Comparison of ENCODE assay signal across 29 cellular contexts in genomic region chr19:54262066-54262465, GRCh38. TPM values are rescaled to one million over a fixed set of nuclear protein-coding genes. Genes with fewer than 3 reads are reported as not detected.
DNase-seq lines count a peak whose midpoint lies in the region; ATAC-seq and TF ChIP-seq lines count a peak whose summit lies in the region.
"Had no signal": no experiment of that assay in that cellular context is flagged by ENCODE, and none has a peak within 500 bp of the region (broad histone marks: within the 10 kb centered on the region; RNA-seq: fewer than 3 reads in every experiment).

No MANE protein-coding gene starts in this region.

- POLR2A ChIA-PET in Panc1 (lab: Charles Lee): no interaction called here

- H3K9me3 ChIP-seq in Panc1 (ENCODE audit: control insufficient read depth, insufficient read depth, low read depth, low read length) (no peaks in the 10 kb centered on the region), stomach (no peaks in the 10 kb centered on the region)
- H3K9me3 ChIP-seq: BE2C, SJSA1 had no signal

- peaks cover 2% of the 10 kb centered on the region for H3K27me3 Mint-ChIP-seq in osteocyte (ENCODE audit: unreplicated experiment)

- H3K27ac ChIP-seq in Panc1 (ENCODE audit: low read length): no peak overlapping the region
- no peak overlapping the region for H3K27ac ChIP-seq in stomach
- H3K27ac ChIP-seq: 22Rv1, PC-9, SJSA1 had no signal

- H3K4me1 ChIP-seq in Panc1 (ENCODE audit: control insufficient read depth, insufficient read depth, low read length) (no peaks in the 10 kb centered on the region), stomach (no peaks in the 10 kb centered on the region)
- H3K4me1 ChIP-seq: BE2C, SJSA1 had no signal

- in situ Hi-C loops in Panc1 (cut with HindIII; ENCODE audit: low pct_unique_long_range_greater_than_20kb, low sequenced_read_pairs): no loop called here

- no peaks in the 10 kb centered on the region for H3K36me3 Mint-ChIP-seq in osteocyte (ENCODE audit: unreplicated experiment)
- H3K36me3 Mint-ChIP-seq: CD14-positive monocyte had no signal

- peak; percentile 0 for DNase-seq in NCI-H1105 treated with DMSO at 0.1 percent for 48 hours (lab: John Stamatoyannopoulos, UW)
- DNase-seq in NCI-H1105 (lab: John Stamatoyannopoulos, UW): no peak
- no peak for DNase-seq in Panc1 (ENCODE audit: low read depth, low spot score)
- peak; percentile 39 for DNase-seq in left lobe of liver (ENCODE audit: low spot score)
- DNase-seq in stomach: peak; percentile 8
- DNase-seq in UCSD-AML1 (lab: John Stamatoyannopoulos, UW; ENCODE audit: unreplicated experiment): no peak
- DNase-seq in LoVo (ENCODE audit: low spot score): no peak
- no peak for DNase-seq in osteocyte (ENCODE audit: extremely low spot score, unreplicated experiment)
- DNase-seq: BE2C; Calu3; DMS79 treated with DMSO at 0.1 percent for 48 hours; GF-D8; Kasumi-1; MV-4-11; NCI-H2029; NCI-H446; NCI-H526; NCI-H82; NK-92 treated with Interleukin-12 subunit alpha and Interleukin-12 subunit beta, amount 100 ng/mL, for 24 hours; PC-9; Right ventricle myocardium superior; RPMI8226 had no signal

- H3K27me3 ChIP-seq in Panc1 (ENCODE audit: control insufficient read depth, insufficient read depth, low read length): peaks cover 7% of the 10 kb centered on the region
- peaks cover 0 to 22% (median 3%) of the 10 kb centered on the region in 3 donors for H3K27me3 ChIP-seq in stomach

- H3K4me3 ChIP-seq in Panc1 (ENCODE audit: low read depth in 2 of 2, low read length in 2 of 2) (no peak overlapping the region), stomach (no peak overlapping the region)
- H3K4me3 ChIP-seq: K562, PC-9, SJSA1 had no signal

- CTCF ChIA-PET in Panc1 (lab: Charles Lee): interaction anchor here (0.8 kb wide), 1 partner anchor 56 kb away, joined by 3 read pairs; no protein-coding TSS in a partner anchor

- no peak for TF ChIP-seq EP300 in stomach (IDR thresholded peaks at IDR 0.05)

- TF ChIP-seq CTCF in Panc1 (IDR thresholded peaks at IDR 0.05): no peak
- no peak for TF ChIP-seq CTCF in stomach (IDR thresholded peaks at IDR 0.05)
- no peak for TF ChIP-seq CTCF in osteocyte (IDR thresholded peaks at IDR 0.05)

- no peaks in the 10 kb centered on the region for H3K9me3 Mint-ChIP-seq in osteocyte (ENCODE audit: unreplicated experiment)
- H3K9me3 Mint-ChIP-seq: CD14-positive monocyte had no signal

- H3K36me3 ChIP-seq in Panc1 (ENCODE audit: control insufficient read depth, insufficient read depth, low read length): no peaks in the 10 kb centered on the region
- no peaks in the 10 kb centered on the region for H3K36me3 ChIP-seq in stomach
- H3K36me3 ChIP-seq: BE2C, SJSA1 had no signal

- H3K4me1 Mint-ChIP-seq in osteocyte (ENCODE audit: unreplicated experiment): no peaks in the 10 kb centered on the region

- 77 to 85% (median 83%) methylated on average over 11 of the region's 11 CpGs for WGBS in stomach, 5 donors

- ATAC-seq in Panc1 (0 out of 2 replicates have a peak, but pooled peaks have one; percentile 46), left lobe of liver (no peak)
- ATAC-seq: K562 had no signal

- intact Hi-C loops in Panc1 (cut with micrococcal nuclease; ENCODE audit: unreplicated experiment) (no loop called here), stomach (cut with DNase I; ENCODE audit: low total_unique reads) (no loop called here)

- H3K27ac Mint-ChIP-seq in osteocyte (ENCODE audit: unreplicated experiment): no peak overlapping the region
- H3K27ac Mint-ChIP-seq: CD14-positive monocyte had no signal

- TF ChIP-seq POLR2A in stomach (IDR thresholded peaks at IDR 0.05): no peak

- BruUV-seq in Panc1 (replicated peaks; lab: Mats Ljungman, UMichigan): no TSS peak

- no peak overlapping the region for H3K4me3 Mint-ChIP-seq in osteocyte (ENCODE audit: unreplicated experiment)
- H3K4me3 Mint-ChIP-seq: CD14-positive monocyte had no signal

RNA-seq across cellular contexts. Expression of gene LILRB5, which starts 5.0 kb away (rescaled TPM):
- total RNA-seq in Panc1 (2021; ENCODE audit: unreplicated experiment) (0.05 TPM), left lobe of liver (8.7 TPM), stomach (10 to 100 TPM in 1 of 5 donors, 1 to 10 TPM in 3, not detected in 1; 2.8 to 40.8 (median 5.0) TPM), osteocyte (not detected in 2 replicates)
- polyA plus RNA-seq in Panc1 (2012; ENCODE audit: insufficient read length): 0.07 TPM
- 1 to 10 TPM in 2 of 3 donors, under 1 TPM in 1; 0.28 to 3.4 (median 3.0) TPM for polyA plus RNA-seq in stomach
- total RNA-seq: Calu3, H1, HT-29, K562, MCF 10A, PC-9, SJSA1 had no signal
- polyA plus RNA-seq: K562 had no signal

RNA-seq across cellular contexts. Expression of gene LILRB2, which starts 18.8 kb away (rescaled TPM):
- total RNA-seq in Panc1 (2021; ENCODE audit: unreplicated experiment) (not detected), left lobe of liver (1.7 TPM), stomach (1 to 10 TPM in 3 of 5 donors, under 1 TPM in 1, not detected in 1; 0.87 to 2.2 (median 1.2) TPM), osteocyte (not detected in 2 replicates)
- polyA plus RNA-seq in Panc1 (2012; ENCODE audit: insufficient read length): not detected
- polyA plus RNA-seq in stomach: 1 to 10 TPM; 1.1 to 2.0 (median 1.2) TPM
- total RNA-seq: Calu3, H1, HT-29, K562, MCF 10A, PC-9, SJSA1 had no signal
- polyA plus RNA-seq: H1, K562 had no signal

RNA-seq across cellular contexts. Expression of gene LILRA6, which starts 19.5 kb away (rescaled TPM):
- total RNA-seq in Panc1 (2021; ENCODE audit: unreplicated experiment) (0.08 TPM), left lobe of liver (0.75 TPM), stomach (1 to 10 TPM in 2 of 5 donors, under 1 TPM in 2, not detected in 1; 0.37 to 3.8 (median 1.4) TPM), osteocyte (not detected in 2 replicates)
- polyA plus RNA-seq in Panc1 (2012; ENCODE audit: insufficient read length): not detected
- polyA plus RNA-seq in stomach: 1 to 10 TPM in 1 of 3 donors, under 1 TPM in 2; 0.20 to 1.8 (median 0.81) TPM
- total RNA-seq: Calu3, H1, HT-29, K562, MCF 10A, PC-9, SJSA1 had no signal
- polyA plus RNA-seq: H1 had no signal

RNA-seq across cellular contexts. Expression of gene LILRB3, which starts 39.3 kb away (rescaled TPM):
- total RNA-seq in Panc1 (2021; ENCODE audit: unreplicated experiment) (0.18 TPM), left lobe of liver (1.2 TPM), stomach (10 to 100 TPM in 1 of 5 donors, 1 to 10 TPM in 2, under 1 TPM in 1, not detected in 1; 0.89 to 74.7 (median 2.4) TPM), osteocyte (not detected in 2 replicates)
- polyA plus RNA-seq in Panc1 (2012; ENCODE audit: insufficient read length): 0.47 TPM
- 1 to 10 TPM; 1.7 to 3.0 (median 2.5) TPM for polyA plus RNA-seq in stomach
- total RNA-seq: Calu3, H1, HT-29, K562, MCF 10A, PC-9, SJSA1 had no signal
- polyA plus RNA-seq: H1 had no signal

RNA-seq across cellular contexts. Expression of gene LILRA5, which starts 50.9 kb away (rescaled TPM):
- total RNA-seq in Panc1 (2021; ENCODE audit: unreplicated experiment) (not detected), left lobe of liver (1.4 TPM), stomach (1 to 10 TPM in 3 of 5 donors, not detected in 2; 2.6 to 8.5 (median 2.9) TPM), osteocyte (not detected in 2 replicates)
- not detected for polyA plus RNA-seq in Panc1 (2012; ENCODE audit: insufficient read length)
- polyA plus RNA-seq in stomach: 1 to 10 TPM; 1.1 to 2.9 (median 1.2) TPM
- total RNA-seq: Calu3, H1, HT-29, K562, MCF 10A, PC-9, SJSA1 had no signal
- polyA plus RNA-seq: H1, K562 had no signal

Comparison
In these comparisons a context has a peak if more than half of its experiments do, and no peak if none do; other contexts are left out.
1. DNase-seq: peak in NCI-H1105 treated with DMSO at 0.1 percent for 48 hours (single experiment), left lobe of liver (single experiment) and stomach (single experiment); none in NCI-H1105 (single experiment), Panc1 (single experiment), UCSD-AML1 (single experiment), LoVo (single experiment) and osteocyte (single experiment).